Comparison of ENCODE assay signal across 13 cellular contexts in the genomic region with DNA sequence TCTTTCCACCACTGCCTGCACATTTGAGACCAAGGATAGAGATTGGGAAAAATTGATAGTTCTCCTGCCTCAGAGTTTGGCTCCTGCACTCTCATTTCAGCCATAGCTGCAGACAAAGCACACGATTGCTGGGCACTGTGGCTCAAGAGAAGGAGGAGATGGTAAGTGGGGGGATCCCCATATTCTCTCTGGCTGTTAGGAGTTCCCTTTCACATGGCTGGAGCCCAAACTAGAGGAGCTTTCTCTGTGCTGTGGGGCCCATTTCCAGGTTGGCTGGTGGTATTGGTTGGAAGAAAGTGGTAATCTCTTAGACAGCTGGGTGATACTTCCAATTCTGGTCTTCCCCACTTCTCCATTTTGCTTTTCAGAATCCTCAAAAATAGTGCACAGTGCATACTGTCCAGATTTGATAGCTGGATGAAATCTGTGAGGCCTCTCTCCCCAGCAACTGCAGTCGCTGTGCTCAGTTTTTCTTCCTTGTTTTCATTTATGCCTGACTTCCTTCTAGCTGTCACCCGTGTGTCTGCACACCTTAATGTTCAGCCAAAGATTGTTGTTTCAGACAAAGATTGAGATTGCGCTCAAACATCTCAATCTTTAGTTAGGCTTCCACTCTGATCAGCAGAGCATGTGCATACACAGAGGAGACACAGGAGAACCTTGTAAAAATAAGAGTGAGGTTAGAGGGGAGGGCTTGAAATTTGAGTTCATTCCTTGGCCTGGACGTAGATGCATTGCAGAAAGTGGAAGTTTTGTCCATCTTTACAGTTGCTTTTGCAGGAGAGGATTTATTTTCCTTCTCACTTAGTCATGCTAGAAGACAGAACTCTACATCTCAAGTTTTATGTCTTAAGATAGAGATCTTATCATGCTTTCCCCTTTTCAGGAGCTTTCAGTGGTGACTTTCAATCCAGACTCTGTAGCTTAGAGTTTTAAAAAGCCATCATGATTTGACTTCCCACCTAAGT. TPM values are rescaled to one million over a fixed set of nuclear protein-coding genes. Genes with fewer than 3 reads are reported as not detected.
DNase-seq lines count a peak whose midpoint lies in the region; ATAC-seq and TF ChIP-seq lines count a peak whose summit lies in the region.
"Had no signal": no experiment of that assay in that cellular context is flagged by ENCODE, and none has a peak within 500 bp of the region (broad histone marks: within the 10 kb centered on the region; RNA-seq: fewer than 3 reads in every experiment).

No MANE protein-coding gene starts in this region.

- CTCF ChIA-PET in activated B cell treated with CpG ODN at 0.5 μM for 24 hours (lab: Charles Lee) = interaction anchor here (1.1 kb wide), 1 partner anchor 212 kb away, joined by 5 read pairs; no protein-coding TSS in a partner anchor

- H3K27ac Mint-ChIP-seq in GM23338 = no peak overlapping the region
- H3K27ac Mint-ChIP-seq in activated B cell treated with CpG ODN at 0.5 μM for 24 hours = peak overlapping the region; percentile 76

- H3K9me3 Mint-ChIP-seq in GM23338 (no peaks in the 10 kb centered on the region), activated B cell treated with CpG ODN at 0.5 μM for 24 hours (no peaks in the 10 kb centered on the region)

- H3K4me2 ChIP-seq in DOHH2 (ENCODE audit: low read length) (peak overlapping the region; percentile 43), GM23338 (no peak overlapping the region)

- peaks cover 5% of the 10 kb centered on the region for H3K27me3 Mint-ChIP-seq in GM23338 (ENCODE audit: insufficient read depth, low read depth, poor library complexity)
- no peaks in the 10 kb centered on the region for H3K27me3 Mint-ChIP-seq in activated B cell treated with CpG ODN at 0.5 μM for 24 hours

- H3F3A ChIP-seq in DOHH2 (ENCODE audit: control insufficient read depth, insufficient read depth) (peaks cover 8% of the 10 kb centered on the region), GM23338 (replicated peaks; ENCODE audit: low read depth) (no peaks in the 10 kb centered on the region)

- H3K4me3 Mint-ChIP-seq in GM23338 (no peak overlapping the region), activated B cell treated with CpG ODN at 0.5 μM for 24 hours (peak overlapping the region; percentile 0)

- no peak overlapping the region for H2AFZ ChIP-seq in GM23338

- peak overlapping the region; percentile 3; the same call in 1 of the 2 replicates for H3K4me3 ChIP-seq in DOHH2 (ENCODE audit: low read length)
- no peak overlapping the region for H3K4me3 ChIP-seq in GM23338
- no peak overlapping the region for H3K4me3 ChIP-seq in mucosa of descending colon

- H3K27me3 ChIP-seq in DOHH2 (ENCODE audit: control insufficient read depth, low read length) (no peaks in the 10 kb centered on the region), GM23338 (ENCODE audit: insufficient read depth) (no peaks in the 10 kb centered on the region)

- POLR2A ChIA-PET in activated B cell treated with CpG ODN at 0.5 μM for 24 hours (lab: Charles Lee) = interaction anchor here (0.5 to 1.4 kb wide), 4 partner anchors 29 to 75 kb away, joined by 3 to 6 read pairs (median 4); a partner anchor contains a TSS

- H4K20me1 ChIP-seq in DOHH2 (ENCODE audit: control insufficient read depth, insufficient read depth, low read depth, low read length) = peaks cover 8% of the 10 kb centered on the region; the same call in 1 of the 2 replicates
- peaks cover 8% of the 10 kb centered on the region; the same call in 1 of the 2 replicates for H4K20me1 ChIP-seq in GM23338 (replicated peaks; ENCODE audit: insufficient read depth)

- DNase-seq in GM23338 (ENCODE audit: low spot score) (no peak), activated B cell treated with CpG ODN at 0.5 μM for 24 hours (no peak), mucosa of descending colon (no peak), A172 (ENCODE audit: low spot score) (no peak), NCI-H748 treated with DMSO at 0.1 percent for 48 hours (lab: John Stamatoyannopoulos, UW) (no peak), 8988T (no peak)
- DNase-seq: activated CD4-positive, alpha-beta T cell treated with anti-CD3 and anti-CD28 coated beads, Interleukin-2, amount 50 U/mL, for 1 hour; activated gamma-delta T cell treated with Interleukin-2 at 50 U/mL for 16 hours; NCI-H1436 treated with DMSO at 0.1 percent for 48 hours; NCI-H82; stimulated activated CD4-positive, alpha-beta T cell treated with anti-CD3 and anti-CD28 coated beads, Interleukin-4, amount 100 ng/mL, for 4 hours had no signal

- H3K9me2 ChIP-seq in DOHH2 (replicated peaks; ENCODE audit: control insufficient read depth, low read length) (no peaks in the 10 kb centered on the region), GM23338 (ENCODE audit: insufficient read depth) (no peaks in the 10 kb centered on the region)

- peak overlapping the region; percentile 31 for H3K27ac ChIP-seq in DOHH2 (ENCODE audit: low read depth, low read length)
- peak overlapping the region; percentile 50; the same call in 1 of the 2 replicates for H3K27ac ChIP-seq in GM23338 (ENCODE audit: low read depth)

- intact Hi-C loops in activated B cell treated with CpG ODN at 0.5 μM for 24 hours (cut with micrococcal nuclease) (loop anchor here (1.0 to 2.0 kb wide), 2 partner anchors 18 to 212 kb away; no protein-coding TSS in a partner anchor), mucosa of descending colon (cut with DNase I, micrococcal nuclease) (no loop called here)

- ATAC-seq in GM23338 (no peak), activated B cell treated with CpG ODN at 0.5 μM for 24 hours (ENCODE audit: low read depth) (peak; percentile 31), mucosa of descending colon (peak; percentile 54), GM18867 (IDR thresholded peaks at IDR 0.05; ENCODE audit: unreplicated experiment) (no peak)

- H3K9me3 ChIP-seq in DOHH2 (ENCODE audit: control insufficient read depth, insufficient read depth, low read length) (no peaks in the 10 kb centered on the region), mucosa of descending colon (no peaks in the 10 kb centered on the region)

- H3K4me1 Mint-ChIP-seq in GM23338 (peaks cover 5% of the 10 kb centered on the region), activated B cell treated with CpG ODN at 0.5 μM for 24 hours (peaks cover 62% of the 10 kb centered on the region)

- peaks cover 48% of the 10 kb centered on the region for H3K4me1 ChIP-seq in DOHH2 (ENCODE audit: control insufficient read depth, low read length)
- H3K4me1 ChIP-seq in GM23338 (ENCODE audit: insufficient read depth) = no peaks in the 10 kb centered on the region
- no peaks in the 10 kb centered on the region for H3K4me1 ChIP-seq in mucosa of descending colon (ENCODE audit: low read depth)

- H3K79me2 ChIP-seq in DOHH2 (ENCODE audit: control insufficient read depth, low read length) (peaks cover 74% of the 10 kb centered on the region), GM23338 (replicated peaks; ENCODE audit: insufficient read depth) (peaks cover 53% of the 10 kb centered on the region)

- no peak for TF ChIP-seq CTCF in DOHH2 (IDR thresholded peaks at IDR 0.05; ENCODE audit: low read depth, low read length, poor library complexity, severe bottlenecking)
- no peak for TF ChIP-seq CTCF in GM23338 (conservative IDR thresholded peaks at IDR 0.05; ENCODE audit: low read depth in 2 of 2)
- no peak for TF ChIP-seq CTCF in activated B cell treated with CpG ODN at 0.5 μM for 24 hours (IDR thresholded peaks at IDR 0.05)
- no peak for TF ChIP-seq CTCF in mucosa of descending colon (IDR thresholded peaks at IDR 0.05)

- H3K36me3 ChIP-seq in DOHH2 (ENCODE audit: control insufficient read depth, low read length) = peaks cover 35% of the 10 kb centered on the region
- H3K36me3 ChIP-seq in GM23338 (ENCODE audit: insufficient read depth) = no peaks in the 10 kb centered on the region
- no peaks in the 10 kb centered on the region for H3K36me3 ChIP-seq in mucosa of descending colon (ENCODE audit: low read depth)

- H3K36me3 Mint-ChIP-seq in GM23338 (ENCODE audit: low read depth) (peaks cover 6% of the 10 kb centered on the region; the same call in 1 of the 3 replicates), activated B cell treated with CpG ODN at 0.5 μM for 24 hours (ENCODE audit: low read depth) (peaks cover 21% of the 10 kb centered on the region)

TF ChIP-seq in GM23338, 12 proteins besides CTCF, POLR2A, EP300 and RAD21:
- TF ChIP-seq EZH2 (IDR thresholded peaks at IDR 0.05; ENCODE audit: low read depth, unreplicated experiment) (no peak), JUNB (IDR thresholded peaks at IDR 0.05; ENCODE audit: unreplicated experiment) (no peak), CREB1 (CRISPR knock-in tag; IDR thresholded peaks at IDR 0.05; ENCODE audit: low read depth) (no peak), POLR2AphosphoS5 (IDR thresholded peaks at IDR 0.05; ENCODE audit: low read depth) (no peak), ZNF331 (CRISPR knock-in tag; IDR thresholded peaks at IDR 0.05; ENCODE audit: low read depth) (no peak)
- TF ChIP-seq, protein P1, sequence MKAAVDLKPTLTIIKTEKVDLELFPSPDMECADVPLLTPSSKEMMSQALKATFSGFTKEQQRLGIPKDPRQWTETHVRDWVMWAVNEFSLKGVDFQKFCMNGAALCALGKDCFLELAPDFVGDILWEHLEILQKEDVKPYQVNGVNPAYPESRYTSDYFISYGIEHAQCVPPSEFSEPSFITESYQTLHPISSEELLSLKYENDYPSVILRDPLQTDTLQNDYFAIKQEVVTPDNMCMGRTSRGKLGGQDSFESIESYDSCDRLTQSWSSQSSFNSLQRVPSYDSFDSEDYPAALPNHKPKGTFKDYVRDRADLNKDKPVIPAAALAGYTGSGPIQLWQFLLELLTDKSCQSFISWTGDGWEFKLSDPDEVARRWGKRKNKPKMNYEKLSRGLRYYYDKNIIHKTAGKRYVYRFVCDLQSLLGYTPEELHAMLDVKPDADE (IDR thresholded peaks at IDR 0.05) = no peak

RNA-seq across cellular contexts. Expression of a gene that starts 28.6 kb away (rescaled TPM):
- 15.7 and 17.5 TPM in 2 replicates for total RNA-seq in GM23338 (2014; rRNA removed; shearing (Covaris generic))
- polyA plus RNA-seq in GM23338 (2016; fragmentation: Nextera tagmentation; extraction: Ambion mirVana) = 12.3 and 14.7 TPM in 2 replicates
- 19.7 and 21.1 TPM in 2 replicates for total RNA-seq in activated B cell treated with CpG ODN at 0.5 μM for 24 hours
- 10 to 100 TPM; 25.0 to 31.7 (median 26.9) TPM for total RNA-seq in mucosa of descending colon
- 47.9 and 50.3 TPM in 2 replicates for total RNA-seq in A172 (2014; rRNA removed; shearing (Covaris generic))

Comparison
In these comparisons a context has a peak if more than half of its experiments do, and no peak if none do; other contexts are left out.
1. ATAC-seq: peak in activated B cell treated with CpG ODN at 0.5 μM for 24 hours (single experiment) and mucosa of descending colon (single experiment); none in GM23338 (single experiment) and GM18867 (single experiment).